In genomic region chr15:69303337-69304175, GRCh38 we compare ENCODE assay signal across 14 cellular contexts. TPM values are rescaled to one million over a fixed set of nuclear protein-coding genes. Genes with fewer than 3 reads are reported as not detected.
DNase-seq lines count a peak whose midpoint lies in the region; ATAC-seq and TF ChIP-seq lines count a peak whose summit lies in the region.
"Had no signal": no experiment of that assay in that cellular context is flagged by ENCODE, and none has a peak within 500 bp of the region (broad histone marks: within the 10 kb centered on the region; RNA-seq: fewer than 3 reads in every experiment).

No MANE protein-coding gene starts in this region.

- H3F3A ChIP-seq in MM.1S (ENCODE audit: insufficient read depth, low read length): no peaks in the 10 kb centered on the region
- peaks cover 4% of the 10 kb centered on the region for H3F3A ChIP-seq in neural progenitor cell (ENCODE audit: low read depth)

- DNase-seq in GM10266 (ENCODE audit: extremely low spot score) (no peak), MM.1S (no peak), cerebellar cortex (ENCODE audit: low spot score) (peak; percentile 5), neural progenitor cell (ENCODE audit: low spot score) (peak; percentile 38), T-helper 9 cell (no peak), OCI-M2 (lab: John Stamatoyannopoulos, UW; ENCODE audit: unreplicated experiment) (no peak)
- DNase-seq: head of caudate nucleus; naive B cell; NCI-H1105; stimulated activated CD4-positive, alpha-beta T cell treated with anti-CD3 and anti-CD28 coated beads, Interleukin-2, amount 100 ng/mL, for 24 hours; substantia nigra had no signal

- TF ChIP-seq CTCF in GM10266 (IDR thresholded peaks at IDR 0.05; ENCODE audit: control insufficient read depth, insufficient read depth, low read depth, missing control alignments) (peak; percentile 2), MM.1S (IDR thresholded peaks at IDR 0.05; ENCODE audit: low read length) (peak; percentile 32; the same call in 1 of the 2 replicates), neural progenitor cell (IDR thresholded peaks at IDR 0.05) (peak; percentile 48)

- no peak overlapping the region for H3K4me2 ChIP-seq in MM.1S (ENCODE audit: low read depth, low read length)
- H3K4me2 ChIP-seq in neural progenitor cell: no peak overlapping the region

- H3K79me2 ChIP-seq in MM.1S (ENCODE audit: low read length): no peaks in the 10 kb centered on the region
- H3K79me2 ChIP-seq in neural progenitor cell (ENCODE audit: low read depth): no peaks in the 10 kb centered on the region

- H3K4me3 Mint-ChIP-seq in neural progenitor cell: no peak overlapping the region
- H3K4me3 Mint-ChIP-seq: naive B cell had no signal

- H3K27me3 ChIP-seq in MM.1S (replicated peaks; ENCODE audit: insufficient read depth, low read length) (peaks cover 13% of the 10 kb centered on the region; the same call in 1 of the 2 replicates), neural progenitor cell (peaks cover 33% of the 10 kb centered on the region)

- H3K36me3 Mint-ChIP-seq in neural progenitor cell: no peaks in the 10 kb centered on the region

- H3K9me2 ChIP-seq in MM.1S (replicated peaks; ENCODE audit: insufficient read depth, low read length): no peaks in the 10 kb centered on the region

- H3K36me3 ChIP-seq in MM.1S (replicated peaks; ENCODE audit: insufficient read depth, low read length) (no peaks in the 10 kb centered on the region), neural progenitor cell (no peaks in the 10 kb centered on the region)
- H3K36me3 ChIP-seq: ascending aorta had no signal

- no peak overlapping the region for H3K27ac Mint-ChIP-seq in neural progenitor cell

- H3K9me3 Mint-ChIP-seq in neural progenitor cell: peaks cover 3% of the 10 kb centered on the region

- no peak for ATAC-seq in GM18498 (IDR thresholded peaks at IDR 0.05; ENCODE audit: unreplicated experiment)
- ATAC-seq in GM21825 (IDR thresholded peaks at IDR 0.05; ENCODE audit: unreplicated experiment): no peak

- H3K27me3 Mint-ChIP-seq in neural progenitor cell (ENCODE audit: insufficient read depth, low read depth): peaks cover 31% of the 10 kb centered on the region

- H2AFZ ChIP-seq in MM.1S (ENCODE audit: low read length) (no peak overlapping the region), neural progenitor cell (replicated peaks) (no peak overlapping the region)

- H3K4me3 ChIP-seq in MM.1S (ENCODE audit: low read length): no peak overlapping the region
- no peak overlapping the region for H3K4me3 ChIP-seq in neural progenitor cell
- H3K4me3 ChIP-seq: ascending aorta had no signal

- H3K27ac ChIP-seq in MM.1S (ENCODE audit: low read length) (no peak overlapping the region), neural progenitor cell (no peak overlapping the region)
- H3K27ac ChIP-seq: ascending aorta had no signal

- no peaks in the 10 kb centered on the region for H4K20me1 ChIP-seq in MM.1S (ENCODE audit: insufficient read depth, low read length)
- H4K20me1 ChIP-seq in neural progenitor cell (ENCODE audit: low read depth): no peaks in the 10 kb centered on the region

- H3K4me1 ChIP-seq in MM.1S (ENCODE audit: low read length) (no peaks in the 10 kb centered on the region), neural progenitor cell (peaks cover 12% of the 10 kb centered on the region)

- no peaks in the 10 kb centered on the region for H3K9me3 ChIP-seq in MM.1S (replicated peaks; ENCODE audit: insufficient read depth, low read length)
- H3K9me3 ChIP-seq in neural progenitor cell (ENCODE audit: low read depth): no peaks in the 10 kb centered on the region
- H3K9me3 ChIP-seq: ascending aorta had no signal

- H3K4me1 Mint-ChIP-seq in neural progenitor cell: peaks cover 8% of the 10 kb centered on the region

- H3K9ac ChIP-seq in MM.1S (ENCODE audit: low read length) (no peak overlapping the region), neural progenitor cell (no peak overlapping the region)

RNA-seq across cellular contexts. Expression of gene PAQR5, which starts 4.8 kb away (rescaled TPM):
- total RNA-seq in neural progenitor cell (ENCODE audit: low replicate concordance): 1.1 and 1.4 TPM in 2 replicates

Comparison
In these comparisons a context has a peak if more than half of its experiments do, and no peak if none do; other contexts are left out.
1. DNase-seq: peak in cerebellar cortex (single experiment) and neural progenitor cell (single experiment); none in GM10266 (single experiment), MM.1S (single experiment), T-helper 9 cell (single experiment) and OCI-M2 (single experiment).
2. Peak in every context shown above with its lines, with median percentiles within 50 percentile points of each other: CTCF ChIP-seq.